In genomic region chr18:3451989-3452749, GRCh38 we compare ENCODE assay signal across 7 cellular contexts. TPM values are rescaled to one million over a fixed set of nuclear protein-coding genes. Genes with fewer than 3 reads are reported as not detected.
DNase-seq lines count a peak whose midpoint lies in the region; ATAC-seq, FAIRE-seq and TF ChIP-seq lines count a peak whose summit lies in the region.

No MANE protein-coding gene starts in this region.

- WGBS in H9 (ENCODE audit: extremely low coverage, insufficient read length, low lambda C conversion rate), result no CpG with 5 or more reads among the region's 53 CpGs

- no peak for DNase-seq in H9
- DNase-seq in T-helper 9 cell, result peak; percentile 29
- DNase-seq in bronchial epithelial cell (ENCODE audit: low read depth), result no peak
- DNase-seq in stimulated activated CD4-positive, alpha-beta T cell treated with anti-CD3 and anti-CD28 coated beads, Interleukin-4, amount 100 ng/mL, for 24 hours, result peak; percentile 38
- DNase-seq in NCI-H345 treated with DMSO at 0.1 percent for 48 hours (lab: John Stamatoyannopoulos, UW; ENCODE audit: unreplicated experiment), result no peak

- H3K36me3 ChIP-seq in bronchial epithelial cell (ENCODE audit: control insufficient read depth, insufficient read depth, low read length), result peaks cover 9% of the 10 kb centered on the region

- ATAC-seq in GM19023 (IDR thresholded peaks at IDR 0.05; ENCODE audit: unreplicated experiment), result no peak

- no peaks in the 10 kb centered on the region for H3K9me3 ChIP-seq in H9 (ENCODE audit: control insufficient read depth, low read depth, low read length)

- no peak overlapping the region for H3K4ac ChIP-seq in H9 (ENCODE audit: low read depth, low read length)

- no peaks in the 10 kb centered on the region for H4K20me1 ChIP-seq in H9 (ENCODE audit: control insufficient read depth, insufficient read depth, insufficient read length)

- H3K4me2 ChIP-seq in H9 (ENCODE audit: insufficient read depth, insufficient read length, low read length), result peak overlapping the region; percentile 97

- H3K4me1 ChIP-seq in H9 (ENCODE audit: insufficient read depth, low read length), result peaks cover 5% of the 10 kb centered on the region; the same call in 1 of the 2 replicates

- peaks cover 47% of the 10 kb centered on the region; the same call in 1 of the 2 replicates for H3K79me2 ChIP-seq in H9 (ENCODE audit: insufficient read depth, low read length)

- peak overlapping the region; percentile 49 for H3K14ac ChIP-seq in H9 (ENCODE audit: insufficient read depth, low read length)

- H4K5ac ChIP-seq in H9 (ENCODE audit: insufficient read length, low read depth, low read length), result no peak overlapping the region

- H2BK120ac ChIP-seq in H9 (ENCODE audit: low read depth, low read length, poor library complexity, severe bottlenecking), result no peak overlapping the region

- H3K36me3 Mint-ChIP-seq in H9 (ENCODE audit: insufficient read depth in 1 of 3, low read depth in 3 of 3), result peaks cover 46 to 53% (median 53%) of the 10 kb centered on the region in 3 experiments

- no peak overlapping the region for H3K23ac ChIP-seq in H9 (ENCODE audit: insufficient read length, low read depth, low read length)

- H2BK5ac ChIP-seq in H9 (ENCODE audit: insufficient read length, low read length), result no peak overlapping the region

- no peak overlapping the region for H4K8ac ChIP-seq in H9 (replicated peaks; ENCODE audit: insufficient read length, low read depth, low read length)

- peaks cover 32% of the 10 kb centered on the region for H3K23me2 ChIP-seq in H9 (ENCODE audit: insufficient read length, low read depth, low read length, poor library complexity, severe bottlenecking)

- peak overlapping the region; percentile 62 for H3K27ac ChIP-seq in H9 (ENCODE audit: insufficient read length, low read depth, low read length)
- H3K27ac ChIP-seq in layer of hippocampus (ENCODE audit: low read depth, low read length), result peak overlapping the region; percentile 92

- H3K27me3 ChIP-seq in H9 (ENCODE audit: insufficient read depth, low read length), result no peaks in the 10 kb centered on the region
- no peaks in the 10 kb centered on the region for H3K27me3 ChIP-seq in bronchial epithelial cell (ENCODE audit: control insufficient read depth, insufficient read depth, low read length)
- no peaks in the 10 kb centered on the region for H3K27me3 ChIP-seq in layer of hippocampus (ENCODE audit: control insufficient read depth, insufficient read depth, low read length)

- H3K4me3 Mint-ChIP-seq in H9, result peak overlapping the region; percentile 98 to 99

- peak overlapping the region; percentile 63 for H3K4me3 ChIP-seq in bronchial epithelial cell (ENCODE audit: low read depth, low read length)

- H3K79me1 ChIP-seq in H9 (ENCODE audit: insufficient read depth, low read depth, low read length, poor library complexity, severe bottlenecking), result no peaks in the 10 kb centered on the region

- H2BK20ac ChIP-seq in H9 (ENCODE audit: low read depth, low read length, poor library complexity, severe bottlenecking), result no peak overlapping the region

- H3K27me3 Mint-ChIP-seq in H9 (ENCODE audit: low read depth), result peaks cover 2% of the 10 kb centered on the region; the same call in 1 of the 2 replicates

- H2AK5ac ChIP-seq in H9 (ENCODE audit: insufficient read length, low read length), result no peak overlapping the region

- TF ChIP-seq CTCF in H9 (conservative IDR thresholded peaks at IDR 0.05) (no peak), bronchial epithelial cell (IDR thresholded peaks at IDR 0.05; ENCODE audit: insufficient read depth, low read length, severe bottlenecking) (no peak)

- H3K27ac Mint-ChIP-seq in H9, result peak overlapping the region; percentile 97 to 99 (median 97)

- H3K4me1 Mint-ChIP-seq in H9, result peaks cover 36 to 37% of the 10 kb centered on the region in 2 experiments

- H2BK12ac ChIP-seq in H9 (ENCODE audit: insufficient read length, low read depth, low read length), result no peak overlapping the region

- no peak overlapping the region for H4K91ac ChIP-seq in H9 (ENCODE audit: insufficient read length, low read depth, low read length)

- H3K9ac ChIP-seq in H9 (ENCODE audit: extremely low read depth, insufficient read length, low read length), result peak overlapping the region; percentile 96

- H2BK15ac ChIP-seq in H9 (ENCODE audit: low read depth, low read length), result no peak overlapping the region

- no peak overlapping the region for H2AFZ ChIP-seq in H9 (ENCODE audit: low read length)

- no peak for FAIRE-seq in bronchial epithelial cell (lab: Jason Lieb, UNC)

- no peak overlapping the region for H3K56ac ChIP-seq in H9 (ENCODE audit: insufficient read length, low read depth, low read length)

- H3K9me3 Mint-ChIP-seq in H9, result peaks cover 4 to 17% of the 10 kb centered on the region in 2 experiments; a peak in 4 of 5 replicates

- H3K18ac ChIP-seq in H9 (ENCODE audit: insufficient read length, low read depth, low read length), result peak overlapping the region; percentile 59

- no peak overlapping the region for H3T11ph ChIP-seq in H9 (ENCODE audit: low read length)

RNA-seq across cellular contexts. Expression of gene TGIF1, which starts 2.2 kb away (rescaled TPM):
- total RNA-seq in H9 (2021), result 251 and 261 TPM in 2 replicates
- 198 and 441 TPM in 2 replicates for total RNA-seq in bronchial epithelial cell

Comparison
In these comparisons a context has a peak if more than half of its experiments do, and no peak if none do; other contexts are left out.
1. DNase-seq: peak in T-helper 9 cell (single experiment) and stimulated activated CD4-positive, alpha-beta T cell treated with anti-CD3 and anti-CD28 coated beads, Interleukin-4, amount 100 ng/mL, for 24 hours (single experiment); none in H9 (single experiment), bronchial epithelial cell (single experiment) and NCI-H345 treated with DMSO at 0.1 percent for 48 hours (single experiment).